Comparison of ENCODE assay signal across 10 cellular contexts in the genomic region with DNA sequence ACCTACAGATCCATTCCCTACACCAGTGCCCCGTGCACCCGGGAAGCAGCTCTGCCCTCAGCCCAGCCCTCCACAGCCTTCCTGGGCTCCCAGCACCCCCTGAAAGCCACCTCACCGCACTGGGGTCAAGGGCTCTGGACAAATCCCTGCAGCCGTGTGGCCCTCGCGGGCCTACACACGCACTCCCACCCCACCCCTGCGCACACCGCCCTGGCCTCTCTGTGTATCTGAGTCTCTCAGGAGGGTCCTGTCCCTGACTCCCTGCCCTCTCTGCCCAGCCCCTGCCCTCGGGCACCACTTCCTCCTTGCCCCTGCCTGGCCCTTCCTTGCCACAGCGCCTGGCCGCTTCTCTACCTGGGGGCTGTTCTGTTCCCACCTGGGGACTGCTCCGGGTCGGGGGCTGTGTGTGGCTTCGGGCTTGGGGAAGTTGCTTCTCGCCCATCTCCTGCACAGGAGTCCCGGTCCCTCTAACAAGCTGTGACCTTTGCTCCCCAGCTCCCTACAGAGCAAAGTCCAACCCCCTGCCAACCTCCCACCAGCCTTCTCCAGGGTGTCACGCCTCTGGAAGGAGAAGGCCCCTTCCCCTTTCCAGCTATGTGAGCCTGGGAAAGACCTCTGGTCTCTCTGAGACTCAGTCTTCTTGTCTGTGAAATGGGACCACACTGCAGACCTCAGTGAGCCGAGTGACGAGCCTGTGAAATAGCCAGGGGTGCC. TPM values are rescaled to one million over a fixed set of nuclear protein-coding genes. Genes with fewer than 3 reads are reported as not detected.
A peak's percentile ranks its signal among the peaks of the same experiment; 100 is the strongest.
DNase-seq lines count a peak whose midpoint lies in the region; ATAC-seq and TF ChIP-seq lines count a peak whose summit lies in the region.
"Had no signal": no experiment of that assay in that cellular context is flagged by ENCODE, and none has a peak within 500 bp of the region (broad histone marks: within the 10 kb centered on the region; RNA-seq: fewer than 3 reads in every experiment).

No MANE protein-coding gene starts in this region.

- H3K18ac ChIP-seq in mesenchymal stem cell (ENCODE audit: low read depth in 1 of 2, low read length in 2 of 2): peak overlapping the region; percentile 40 to 53

- in situ Hi-C loops in ACHN (cut with HindIII; ENCODE audit: low pct_ligation_motif_present, low pct_unique_long_range_greater_than_20kb, low sequenced_read_pairs): no loop called here

- H3K9me3 ChIP-seq in RWPE2 (ENCODE audit: severe bottlenecking) (no peaks in the 10 kb centered on the region), mesenchymal stem cell (ENCODE audit: control insufficient read depth, low read length) (no peaks in the 10 kb centered on the region)

- peak overlapping the region; percentile 32 to 44 for H2BK12ac ChIP-seq in mesenchymal stem cell (ENCODE audit: low read length in 2 of 2)

- H3K4me1 ChIP-seq in RWPE2 (ENCODE audit: insufficient read depth, poor library complexity, severe bottlenecking) (peaks cover 19% of the 10 kb centered on the region), mesenchymal stem cell (ENCODE audit: control insufficient read depth, insufficient read depth, low read depth, low read length) (peaks cover 35% of the 10 kb centered on the region)

- no peak for DNase-seq in RWPE2 (ENCODE audit: low spot score)
- DNase-seq in mesenchymal stem cell: no peak
- DNase-seq in ACHN: no peak
- DNase-seq: hypothalamus; Right ventricle myocardium superior; stimulated activated CD4-positive, alpha-beta T cell treated with anti-CD3 and anti-CD28 coated beads, Interleukin-2, amount 100 ng/mL, for 24 hours had no signal

- H4K91ac ChIP-seq in mesenchymal stem cell (ENCODE audit: low read length): no peak overlapping the region

- ATAC-seq in RWPE2 (ENCODE audit: low read depth) (no peak), HG03378 (IDR thresholded peaks at IDR 0.05; ENCODE audit: unreplicated experiment) (no peak), HG03025 (IDR thresholded peaks at IDR 0.05; ENCODE audit: low FRiP score, unreplicated experiment) (no peak)

- 83% methylated on average over 20 of the region's 20 CpGs for WGBS in mesenchymal stem cell

- H2AK5ac ChIP-seq in mesenchymal stem cell (ENCODE audit: low read length, severe bottlenecking): peak overlapping the region; percentile 69

- no peak overlapping the region for H2BK5ac ChIP-seq in mesenchymal stem cell (ENCODE audit: low read depth, low read length, poor library complexity, severe bottlenecking)

- H2BK15ac ChIP-seq in mesenchymal stem cell (ENCODE audit: low read depth, poor library complexity, severe bottlenecking): peak overlapping the region; percentile 13

- no peak overlapping the region for H2AFZ ChIP-seq in mesenchymal stem cell (ENCODE audit: low read depth, low read length)

- H2BK120ac ChIP-seq in mesenchymal stem cell (ENCODE audit: low read depth, low read length): no peak overlapping the region

- no peak overlapping the region for H3K4ac ChIP-seq in mesenchymal stem cell (ENCODE audit: low read depth in 1 of 2, low read length in 2 of 2)

- peaks cover 4% of the 10 kb centered on the region for H3K36me3 ChIP-seq in RWPE2 (ENCODE audit: low read depth)
- H3K36me3 ChIP-seq in mesenchymal stem cell (ENCODE audit: control insufficient read depth in 1 of 2, insufficient read depth in 2 of 2, low read depth in 1 of 2, low read length in 2 of 2): peaks cover 0 to 17% of the 10 kb centered on the region in 2 experiments

- H3K27me3 ChIP-seq in RWPE2 (ENCODE audit: insufficient read depth, poor library complexity, severe bottlenecking): no peaks in the 10 kb centered on the region
- peaks cover 0 to 10% of the 10 kb centered on the region in 2 experiments for H3K27me3 ChIP-seq in mesenchymal stem cell (ENCODE audit: control insufficient read depth in 1 of 2, insufficient read depth in 1 of 2, low read length in 2 of 2)

- peak overlapping the region; percentile 96 for H3K27ac ChIP-seq in 22Rv1
- H3K27ac ChIP-seq in RWPE2 (ENCODE audit: poor library complexity, severe bottlenecking): peak overlapping the region; percentile 91
- H3K27ac ChIP-seq in mesenchymal stem cell (ENCODE audit: low read length, poor library complexity, severe bottlenecking): peak overlapping the region; percentile 6

- H4K8ac ChIP-seq in mesenchymal stem cell (ENCODE audit: low read length): peak overlapping the region; percentile 83

- H3K4me3 ChIP-seq in RWPE2 (ENCODE audit: severe bottlenecking): no peak overlapping the region
- no peak overlapping the region for H3K4me3 ChIP-seq in mesenchymal stem cell (ENCODE audit: insufficient read depth in 1 of 2, low read depth in 1 of 2, low read length in 2 of 2)
- H3K4me3 ChIP-seq: lung had no signal

- peak overlapping the region; percentile 35 for H3K4me2 ChIP-seq in mesenchymal stem cell (ENCODE audit: low read length, poor library complexity, severe bottlenecking)

- no peak overlapping the region for H3K14ac ChIP-seq in mesenchymal stem cell (ENCODE audit: low read length in 2 of 2)

- no peaks in the 10 kb centered on the region for H3K79me1 ChIP-seq in mesenchymal stem cell (replicated peaks; ENCODE audit: low read length, poor library complexity, severe bottlenecking)

- no peak overlapping the region for H3K9ac ChIP-seq in mesenchymal stem cell (ENCODE audit: low read length)

- H3K23ac ChIP-seq in mesenchymal stem cell (ENCODE audit: low read length in 2 of 2): no peak overlapping the region

- TF ChIP-seq CTCF in 22Rv1 (IDR thresholded peaks at IDR 0.05) (no peak), RWPE2 (IDR thresholded peaks at IDR 0.05; ENCODE audit: poor library complexity, severe bottlenecking) (no peak)

RNA-seq across cellular contexts. Expression of gene TMEM184A, which starts 1.5 kb away (rescaled TPM):
- polyA plus RNA-seq in mesenchymal stem cell (2013, experiment 1 of 2): 0.39 TPM
- 0.45 TPM for polyA plus RNA-seq in mesenchymal stem cell (2013, experiment 2 of 2)

RNA-seq across cellular contexts. Expression of gene PSMG3, which starts 15.3 kb away (rescaled TPM):
- 7.3 TPM for polyA plus RNA-seq in mesenchymal stem cell (2013, experiment 1 of 2)
- polyA plus RNA-seq in mesenchymal stem cell (2013, experiment 2 of 2): 8.7 TPM

RNA-seq across cellular contexts. Expression of gene MAFK, which starts 24.0 kb away (rescaled TPM):
- 12.8 TPM for polyA plus RNA-seq in mesenchymal stem cell (2013, experiment 1 of 2)
- 12.8 TPM for polyA plus RNA-seq in mesenchymal stem cell (2013, experiment 2 of 2)

RNA-seq across cellular contexts. Expression of gene INTS1, which starts 50.3 kb away (rescaled TPM):
- polyA plus RNA-seq in mesenchymal stem cell (2013, experiment 1 of 2): 23.4 TPM
- polyA plus RNA-seq in mesenchymal stem cell (2013, experiment 2 of 2): 22.7 TPM

Comparison
In these comparisons a context has a peak if more than half of its experiments do, and no peak if none do; other contexts are left out.
1. H3K27ac ChIP-seq: peak in every context shown above with its lines; median percentile 96 in 22Rv1; 91 in RWPE2; 6 in mesenchymal stem cell.